In the genomic region with DNA sequence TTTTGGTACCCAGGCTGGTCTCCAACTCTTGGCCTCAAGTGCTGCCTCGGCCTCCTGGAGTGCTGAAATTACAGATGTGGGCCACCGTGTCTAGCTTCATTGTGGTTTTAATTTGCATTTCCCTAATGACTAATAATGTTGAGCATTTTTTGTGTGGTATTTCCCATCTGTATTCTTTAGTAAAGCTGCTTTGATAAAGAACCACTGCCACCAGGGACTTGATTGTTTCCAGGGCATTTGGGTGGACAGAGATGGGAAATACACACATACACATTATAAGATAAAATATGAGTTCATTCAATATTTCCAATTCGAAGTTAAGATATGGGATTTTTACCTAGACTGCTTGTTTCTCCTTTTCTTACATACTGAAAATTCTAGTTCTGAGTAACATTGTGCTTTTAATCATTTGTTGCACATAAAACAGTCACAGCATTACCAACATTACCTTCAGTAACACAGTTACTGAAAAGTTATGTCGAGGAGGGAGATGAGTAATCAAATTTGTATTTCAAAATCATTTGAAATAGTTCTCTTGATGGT, we compare ENCODE assay signal across 9 cellular contexts. TPM values are rescaled to one million over a fixed set of nuclear protein-coding genes. Genes with fewer than 3 reads are reported as not detected.
DNase-seq lines count a peak whose midpoint lies in the region; ATAC-seq and TF ChIP-seq lines count a peak whose summit lies in the region.
"Had no signal": no experiment of that assay in that cellular context is flagged by ENCODE, and none has a peak within 500 bp of the region (broad histone marks: within the 10 kb centered on the region; RNA-seq: fewer than 3 reads in every experiment).

No MANE protein-coding gene starts in this region.

- H2AFZ ChIP-seq in mammary epithelial cell (ENCODE audit: low read depth, low read length), result no peak overlapping the region

- H3K4me2 ChIP-seq in mammary epithelial cell (ENCODE audit: insufficient read depth, low read depth, low read length), result no peak overlapping the region
- H3K4me2 ChIP-seq: A549 had no signal

- CTCF ChIA-PET in mammary epithelial cell (lab: Charles Lee; ENCODE audit: low non-redundant PET), result no interaction called here

- no peaks in the 10 kb centered on the region for H3K27me3 Mint-ChIP-seq in activated CD4-positive, alpha-beta T cell treated with anti-CD3 and anti-CD28 coated beads, Interleukin-2, amount 10 ng/mL, durations not matched to agents 24 days and 14 days

- H3K4me1 ChIP-seq in thyroid gland, result no peaks in the 10 kb centered on the region
- H3K4me1 ChIP-seq in mammary epithelial cell (ENCODE audit: insufficient read depth, low read length), result no peaks in the 10 kb centered on the region

- H3K4me3 ChIP-seq in SK-N-MC, result no peak overlapping the region
- no peak overlapping the region for H3K4me3 ChIP-seq in thyroid gland (replicated peaks in 1 of 3)
- H3K4me3 ChIP-seq in mammary epithelial cell (replicated peaks in 1 of 3; ENCODE audit: insufficient read depth in 1 of 3, low read depth in 2 of 3, low read length in 3 of 3), result no peak overlapping the region
- H3K4me3 ChIP-seq: A549 had no signal

- H3K27ac ChIP-seq in SK-N-MC, result 0 out of 2 replicates have a peak overlapping the region, but pooled peaks have one; percentile 26
- H3K27ac ChIP-seq in thyroid gland, result no peak overlapping the region
- H3K27ac ChIP-seq in mammary epithelial cell (ENCODE audit: insufficient read depth, low read depth, low read length), result no peak overlapping the region
- H3K27ac ChIP-seq: A549 had no signal

- no peaks in the 10 kb centered on the region for H3K27me3 ChIP-seq in thyroid gland
- H3K27me3 ChIP-seq in mammary epithelial cell (ENCODE audit: insufficient read depth, low read length), result no peaks in the 10 kb centered on the region

- BruUV-seq in mammary epithelial cell (replicated peaks; lab: Mats Ljungman, UMichigan), result no TSS peak

- no peak for TF ChIP-seq CTCF in thyroid gland (IDR thresholded peaks at IDR 0.05)
- no peak for TF ChIP-seq CTCF in mammary epithelial cell (conservative IDR thresholded peaks at IDR 0.05 in 1 of 2, IDR thresholded peaks at IDR 0.05 in 1 of 2; ENCODE audit: extremely low read depth in 1 of 2, insufficient read depth in 1 of 2, low read depth in 1 of 2, low read length in 2 of 2)

- no peak overlapping the region for H3K4me3 Mint-ChIP-seq in activated CD4-positive, alpha-beta T cell treated with anti-CD3 and anti-CD28 coated beads, Interleukin-2, amount 10 ng/mL, durations not matched to agents 24 days and 14 days

- peak; percentile 74 for ATAC-seq in HG02840 (IDR thresholded peaks at IDR 0.05; ENCODE audit: low FRiP score, unreplicated experiment)
- ATAC-seq: A549 had no signal

- peak overlapping the region; percentile 34 for H3K27ac Mint-ChIP-seq in activated CD4-positive, alpha-beta T cell treated with anti-CD3 and anti-CD28 coated beads, Interleukin-2, amount 10 ng/mL, durations not matched to agents 24 days and 14 days

- H3K79me2 ChIP-seq in mammary epithelial cell (ENCODE audit: insufficient read depth, low read length), result no peaks in the 10 kb centered on the region

- DNase-seq in activated CD4-positive, alpha-beta T cell treated with anti-CD3 and anti-CD28 coated beads, Interleukin-2, amount 10 ng/mL, durations not matched to agents 24 days and 14 days, result no peak
- DNase-seq in activated CD4-positive, alpha-beta T cell treated with anti-CD3 and anti-CD28 coated beads, Interleukin-2, amount 50 U/mL, for 4 hours, result no peak
- DNase-seq in SK-N-MC (ENCODE audit: low read depth, low spot score) (no peak), thyroid gland (no peak), DMS153 (lab: John Stamatoyannopoulos, UW) (no peak), mammary epithelial cell (no peak)
- DNase-seq in stimulated activated CD4-positive, alpha-beta T cell treated with anti-CD3 and anti-CD28 coated beads, Interleukin-1b, Interleukin-23, amount 100 ng/mL, for 48 hours, result peak; percentile 40

- WGBS in thyroid gland, 2 donors, result 87 to 90% methylated on average over 4 of the region's 4 CpGs
- WGBS in mammary epithelial cell (ENCODE audit: low coverage, missing lambda C conversion rate), result 70% methylated on average over 4 of the region's 4 CpGs

- H3K9me3 ChIP-seq in SK-N-MC (ENCODE audit: low read depth, low read length) (no peaks in the 10 kb centered on the region), thyroid gland (no peaks in the 10 kb centered on the region), mammary epithelial cell (replicated peaks; ENCODE audit: insufficient read depth, low read length) (no peaks in the 10 kb centered on the region)
- H3K9me3 ChIP-seq: A549 had no signal

- peaks cover 9% of the 10 kb centered on the region for H3K4me1 Mint-ChIP-seq in activated CD4-positive, alpha-beta T cell treated with anti-CD3 and anti-CD28 coated beads, Interleukin-2, amount 10 ng/mL, durations not matched to agents 24 days and 14 days

- no peak overlapping the region for H3K9ac ChIP-seq in SK-N-MC (ENCODE audit: insufficient read length)
- no peak overlapping the region for H3K9ac ChIP-seq in mammary epithelial cell (ENCODE audit: insufficient read depth, low read length)

- in situ Hi-C loops in mammary epithelial cell (cut with MboI; ENCODE audit: low sequenced_read_pairs in 2 of 2), result no loop called here

- dilution Hi-C loops in mammary epithelial cell (cut with HindIII; ENCODE audit: low sequenced_read_pairs), result no loop called here

- intact Hi-C loops in activated CD4-positive, alpha-beta T cell treated with anti-CD3 and anti-CD28 coated beads, Interleukin-2, amount 10 ng/mL, durations not matched to agents 24 days and 14 days (cut with micrococcal nuclease), result loop anchor here (1.0 to 5.0 kb wide), 2 partner anchors 12 to 73 kb away; no protein-coding TSS in a partner anchor
- intact Hi-C loops in thyroid gland (cut with DNase I), result no loop called here
- intact Hi-C loops in mammary epithelial cell (cut with micrococcal nuclease), result no loop called here

- peaks cover under 1% of the 10 kb centered on the region for H3K9me3 Mint-ChIP-seq in activated CD4-positive, alpha-beta T cell treated with anti-CD3 and anti-CD28 coated beads, Interleukin-2, amount 10 ng/mL, durations not matched to agents 24 days and 14 days

- peaks cover 13% of the 10 kb centered on the region for H3K36me3 Mint-ChIP-seq in activated CD4-positive, alpha-beta T cell treated with anti-CD3 and anti-CD28 coated beads, Interleukin-2, amount 10 ng/mL, durations not matched to agents 24 days and 14 days (ENCODE audit: low read depth)

- TF ChIP-seq POLR2A in thyroid gland (IDR thresholded peaks at IDR 0.05), result no peak

- H3K36me3 ChIP-seq in SK-N-MC (ENCODE audit: insufficient read depth, low read length), result peaks cover 15% of the 10 kb centered on the region
- H3K36me3 ChIP-seq in thyroid gland, result peaks cover 0 to 2% of the 10 kb centered on the region in 2 donors
- H3K36me3 ChIP-seq in mammary epithelial cell (ENCODE audit: insufficient read depth, low read length), result peaks cover 3% of the 10 kb centered on the region

- no peaks in the 10 kb centered on the region for H4K20me1 ChIP-seq in mammary epithelial cell (ENCODE audit: insufficient read depth, low read length)

RNA-seq across cellular contexts. Expression of a gene that starts 28.9 kb away (rescaled TPM):
- total RNA-seq in activated CD4-positive, alpha-beta T cell treated with anti-CD3 and anti-CD28 coated beads, Interleukin-2, amount 10 ng/mL, durations not matched to agents 24 days and 14 days, result 8.8 and 9.1 TPM in 2 replicates
- total RNA-seq in thyroid gland (10 to 100 TPM; 18.4 to 24.1 (median 20.8) TPM), mammary epithelial cell (1 to 10 TPM; 7.7 to 9.6 TPM)
- 4.8 TPM for polyA plus RNA-seq in mammary epithelial cell
- 1.2 TPM for polyA minus RNA-seq in mammary epithelial cell
